ENCODE assay signal across 13 cellular contexts in genomic region chr11:126280595-126280994, GRCh38. TPM values are rescaled to one million over a fixed set of nuclear protein-coding genes. Genes with fewer than 3 reads are reported as not detected.
DNase-seq lines count a peak whose midpoint lies in the region; ATAC-seq and TF ChIP-seq lines count a peak whose summit lies in the region.
"Had no signal": no experiment of that assay in that cellular context is flagged by ENCODE, and none has a peak within 500 bp of the region (broad histone marks: within the 10 kb centered on the region; RNA-seq: fewer than 3 reads in every experiment).

No MANE protein-coding gene starts in this region.

- no peak overlapping the region for H3K9ac ChIP-seq in SK-N-SH

- no peak overlapping the region for H3K4me2 ChIP-seq in SK-N-SH

- peaks cover 18% of the 10 kb centered on the region for H3K36me3 Mint-ChIP-seq in central memory CD8-positive, alpha-beta T cell (ENCODE audit: insufficient read depth)
- peaks cover 22% of the 10 kb centered on the region for H3K36me3 Mint-ChIP-seq in type B pancreatic cell

- POLR2A ChIA-PET in SK-N-SH (lab: Yijun Ruan, JAX) = interaction anchor here (1.7 to 2.4 kb wide), 2 partner anchors 10 to 18 kb away, joined by 3 to 11 read pairs; no protein-coding TSS in a partner anchor

- intact Hi-C loops in Right ventricle myocardium superior (cut with DNase I) (no loop called here), Right ventricle myocardium inferior (cut with DNase I) (no loop called here)

- ATAC-seq in Right ventricle myocardium superior (ENCODE audit: poor library complexity) = no peak
- ATAC-seq in Right ventricle myocardium inferior = no peak
- no peak for ATAC-seq in central memory CD8-positive, alpha-beta T cell (replicated peaks; ENCODE audit: extremely low read depth, poor library complexity, severe bottlenecking)
- no peak for ATAC-seq in HG03196 (IDR thresholded peaks at IDR 0.05; ENCODE audit: unreplicated experiment)

- H2AFZ ChIP-seq in SK-N-SH (ENCODE audit: low read depth) = no peak overlapping the region

- peaks cover 30% of the 10 kb centered on the region for H3K4me1 Mint-ChIP-seq in central memory CD8-positive, alpha-beta T cell
- H3K4me1 Mint-ChIP-seq in type B pancreatic cell (ENCODE audit: unreplicated experiment) = peaks cover 24% of the 10 kb centered on the region

- no peaks in the 10 kb centered on the region for H3K9me3 ChIP-seq in SK-N-SH

- no peak overlapping the region for H3K4me3 ChIP-seq in SK-N-SH (ENCODE audit: low read depth in 2 of 2, low read length in 1 of 2)
- H3K4me3 ChIP-seq: coronary artery had no signal

- H3K27ac ChIP-seq in SK-N-SH (ENCODE audit: low read depth in 2 of 2, low read length in 1 of 2) = no peak overlapping the region

- H3K79me2 ChIP-seq in SK-N-SH (ENCODE audit: insufficient read depth) = peaks cover 18% of the 10 kb centered on the region; the same call in 1 of the 2 replicates

- peak; percentile 49 for DNase-seq in Right ventricle myocardium superior
- no peak for DNase-seq in Right ventricle myocardium inferior (ENCODE audit: missing footprints)
- peak; percentile 46 for DNase-seq in NOMO-1 treated with DMSO at 0.1 percent for 48 hours (lab: John Stamatoyannopoulos, UW; ENCODE audit: unreplicated experiment)
- DNase-seq in central memory CD8-positive, alpha-beta T cell (ENCODE audit: low spot score in 2 of 2) = no peak
- DNase-seq in type B pancreatic cell (ENCODE audit: extremely low spot score, unreplicated experiment) = no peak
- DNase-seq in NCI-H510A treated with DMSO at 0.1 percent for 48 hours (lab: John Stamatoyannopoulos, UW) = no peak
- no peak for DNase-seq in SK-N-SH
- DNase-seq: activated CD4-positive, alpha-beta T cell treated with anti-CD3 and anti-CD28 coated beads for 1 hour; AML-193; NCI-H446 treated with DMSO at 0.1 percent for 48 hours; stimulated activated CD4-positive, alpha-beta T cell treated with anti-CD3 and anti-CD28 coated beads, Interleukin-1b, Interleukin-23, amount 100 ng/mL, for 48 hours had no signal

- H3K27me3 Mint-ChIP-seq in central memory CD8-positive, alpha-beta T cell = no peaks in the 10 kb centered on the region
- no peaks in the 10 kb centered on the region for H3K27me3 Mint-ChIP-seq in type B pancreatic cell

- WGBS in SK-N-SH (ENCODE audit: low lambda C conversion rate) = 97% methylated on average over 4 of the region's 5 CpGs

- CTCF ChIA-PET in SK-N-SH (lab: Yijun Ruan, JAX) = interaction anchor here (1.0 kb wide), 1 partner anchor 10 kb away, joined by 3 read pairs; no protein-coding TSS in a partner anchor

- TF ChIP-seq CTCF in type B pancreatic cell (conservative IDR thresholded peaks at IDR 0.05) (no peak), SK-N-SH (IDR thresholded peaks at IDR 0.05) (no peak)

- peaks cover 8 to 13% of the 10 kb centered on the region in 2 experiments; a peak in 1 of 4 replicates for H3K4me1 ChIP-seq in SK-N-SH (ENCODE audit: control insufficient read depth in 1 of 2, insufficient read depth in 2 of 2, low read depth in 1 of 2, low read length in 1 of 2)

- no peak for TF ChIP-seq EP300 in SK-N-SH (IDR thresholded peaks at IDR 0.05; ENCODE audit: borderline replicate concordance in 1 of 2, low read depth in 1 of 2, low read length in 1 of 2)

- H3K36me3 ChIP-seq in SK-N-SH (replicated peaks in 1 of 2; ENCODE audit: control insufficient read depth in 1 of 2, insufficient read depth in 2 of 2, low read length in 1 of 2) = peaks cover 4 to 18% of the 10 kb centered on the region in 2 experiments

- no peaks in the 10 kb centered on the region for H3K9me2 ChIP-seq in SK-N-SH

- peak overlapping the region; percentile 7 for H3K27ac Mint-ChIP-seq in central memory CD8-positive, alpha-beta T cell (ENCODE audit: low read depth)
- peak overlapping the region; percentile 41 for H3K27ac Mint-ChIP-seq in type B pancreatic cell

- H3K27me3 ChIP-seq in SK-N-SH (ENCODE audit: insufficient read depth) = no peaks in the 10 kb centered on the region

- no peak for TF ChIP-seq RAD21 in SK-N-SH (IDR thresholded peaks at IDR 0.05; ENCODE audit: low read length)

- H3F3A ChIP-seq in SK-N-SH (replicated peaks; ENCODE audit: insufficient read depth) = peaks cover 17% of the 10 kb centered on the region

- no peak overlapping the region for H3K4me3 Mint-ChIP-seq in central memory CD8-positive, alpha-beta T cell
- peak overlapping the region; percentile 51 for H3K4me3 Mint-ChIP-seq in type B pancreatic cell

- no peaks in the 10 kb centered on the region for H3K9me3 Mint-ChIP-seq in central memory CD8-positive, alpha-beta T cell
- H3K9me3 Mint-ChIP-seq in type B pancreatic cell = no peaks in the 10 kb centered on the region

- H4K20me1 ChIP-seq in SK-N-SH (ENCODE audit: insufficient read depth) = peaks cover 4% of the 10 kb centered on the region; the same call in 1 of the 2 replicates

TF ChIP-seq in SK-N-SH, 30 proteins besides CTCF, POLR2A, EP300 and RAD21:
- TF ChIP-seq USF2 (IDR thresholded peaks at IDR 0.05; ENCODE audit: borderline replicate concordance, low read depth, low read length) = no peak
- TF ChIP-seq NRF1 (IDR thresholded peaks at IDR 0.05; ENCODE audit: low read depth, low read length) = no peak
- TF ChIP-seq, protein P1, sequence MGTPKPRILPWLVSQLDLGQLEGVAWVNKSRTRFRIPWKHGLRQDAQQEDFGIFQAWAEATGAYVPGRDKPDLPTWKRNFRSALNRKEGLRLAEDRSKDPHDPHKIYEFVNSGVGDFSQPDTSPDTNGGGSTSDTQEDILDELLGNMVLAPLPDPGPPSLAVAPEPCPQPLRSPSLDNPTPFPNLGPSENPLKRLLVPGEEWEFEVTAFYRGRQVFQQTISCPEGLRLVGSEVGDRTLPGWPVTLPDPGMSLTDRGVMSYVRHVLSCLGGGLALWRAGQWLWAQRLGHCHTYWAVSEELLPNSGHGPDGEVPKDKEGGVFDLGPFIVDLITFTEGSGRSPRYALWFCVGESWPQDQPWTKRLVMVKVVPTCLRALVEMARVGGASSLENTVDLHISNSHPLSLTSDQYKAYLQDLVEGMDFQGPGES (IDR thresholded peaks at IDR 0.05; ENCODE audit: low read depth, low read length) = no peak
- TF ChIP-seq RXRA (IDR thresholded peaks at IDR 0.05; ENCODE audit: borderline replicate concordance, low read depth) = no peak
- no peak for TF ChIP-seq SIN3A (IDR thresholded peaks at IDR 0.05; ENCODE audit: borderline replicate concordance, low read depth, low read length)
- no peak for TF ChIP-seq NFIC (IDR thresholded peaks at IDR 0.05; ENCODE audit: borderline replicate concordance)

RNA-seq across cellular contexts. Expression of gene TIRAP, which starts 2.3 kb away (rescaled TPM):
- 7.2 TPM for total RNA-seq in Right ventricle myocardium superior
- 6.5 TPM for total RNA-seq in Right ventricle myocardium inferior
- total RNA-seq in type B pancreatic cell (ENCODE audit: low replicate concordance) = 10.4 and 11.7 TPM in 2 replicates
- polyA plus RNA-seq in SK-N-SH (2012; rRNA removed) = 5.5 and 6.2 TPM in 2 replicates
- 3.3 and 4.3 TPM in 2 replicates for polyA plus RNA-seq in SK-N-SH (2012; cell fraction: cytosol; rRNA removed)
- 8.1 and 8.3 TPM in 2 replicates for polyA plus RNA-seq in SK-N-SH (2012; cell fraction: nucleus; rRNA removed)

RNA-seq across cellular contexts. Expression of gene FOXRED1, which starts 11.6 kb away (rescaled TPM):
- 30.3 TPM for total RNA-seq in Right ventricle myocardium superior
- total RNA-seq in Right ventricle myocardium inferior = 31.6 TPM
- 32.5 and 49.6 TPM in 2 replicates for total RNA-seq in type B pancreatic cell (ENCODE audit: low replicate concordance)
- polyA plus RNA-seq in SK-N-SH (2012; rRNA removed) = 35.2 and 41.3 TPM in 2 replicates
- 19.1 and 27.7 TPM in 2 replicates for polyA plus RNA-seq in SK-N-SH (2012; cell fraction: cytosol; rRNA removed)
- polyA plus RNA-seq in SK-N-SH (2012; cell fraction: nucleus; rRNA removed) = 91.3 and 111 TPM in 2 replicates

RNA-seq across cellular contexts. Expression of gene SRPRA, which starts 11.9 kb away (rescaled TPM):
- total RNA-seq in Right ventricle myocardium superior = 57.4 TPM
- 64.5 TPM for total RNA-seq in Right ventricle myocardium inferior
- total RNA-seq in type B pancreatic cell (ENCODE audit: low replicate concordance) = 76.6 and 105 TPM in 2 replicates
- 129 and 158 TPM in 2 replicates for polyA plus RNA-seq in SK-N-SH (2012; rRNA removed)
- polyA plus RNA-seq in SK-N-SH (2012; cell fraction: cytosol; rRNA removed) = 94.8 and 121 TPM in 2 replicates
- 183 and 214 TPM in 2 replicates for polyA plus RNA-seq in SK-N-SH (2012; cell fraction: nucleus; rRNA removed)

RNA-seq across cellular contexts. Expression of gene DCPS, which starts 23.3 kb away (rescaled TPM):
- 10.7 TPM for total RNA-seq in Right ventricle myocardium superior
- 10.8 TPM for total RNA-seq in Right ventricle myocardium inferior
- 9.8 and 17.6 TPM in 2 replicates for total RNA-seq in type B pancreatic cell (ENCODE audit: low replicate concordance)
- 35.5 and 48.1 TPM in 2 replicates for polyA plus RNA-seq in SK-N-SH (2012; rRNA removed)
- 33.3 and 42.8 TPM in 2 replicates for polyA plus RNA-seq in SK-N-SH (2012; cell fraction: cytosol; rRNA removed)
- 18.5 and 21.6 TPM in 2 replicates for polyA plus RNA-seq in SK-N-SH (2012; cell fraction: nucleus; rRNA removed)

Comparison
In these comparisons a context has a peak if more than half of its experiments do, and no peak if none do; other contexts are left out.
1. DNase-seq: peak in Right ventricle myocardium superior (single experiment) and NOMO-1 treated with DMSO at 0.1 percent for 48 hours (single experiment); none in Right ventricle myocardium inferior (single experiment), central memory CD8-positive, alpha-beta T cell (0 of 2), type B pancreatic cell (single experiment), NCI-H510A treated with DMSO at 0.1 percent for 48 hours (single experiment) and SK-N-SH (single experiment).